10 cellular contexts compared by ENCODE assay signal in genomic region chr14:36105401-36105800, GRCh38.
DNase-seq lines count a peak whose midpoint lies in the region; ATAC-seq and TF ChIP-seq lines count a peak whose summit lies in the region.
"Had no signal": no experiment of that assay in that cellular context is flagged by ENCODE, and none has a peak within 500 bp of the region (broad histone marks: within the 10 kb centered on the region; RNA-seq: fewer than 3 reads in every experiment).

No MANE protein-coding gene starts in this region.

- H3K27me3 ChIP-seq in upper lobe of right lung = no peaks in the 10 kb centered on the region
- H3K27me3 ChIP-seq in right cardiac atrium (ENCODE audit: control insufficient read depth, insufficient read depth) = no peaks in the 10 kb centered on the region

- WGBS in right cardiac atrium = 4% methylated on average over 1 of the region's 1 CpG

- H3K27ac ChIP-seq in upper lobe of right lung = no peak overlapping the region
- H3K27ac ChIP-seq in right cardiac atrium (ENCODE audit: low read length) = no peak overlapping the region

- H3K36me3 ChIP-seq in upper lobe of right lung = no peaks in the 10 kb centered on the region

- peak; percentile 93 for ATAC-seq in upper lobe of right lung
- no peak for ATAC-seq in Right ventricle myocardium superior (ENCODE audit: poor library complexity)
- ATAC-seq in right cardiac atrium = no peak

- intact Hi-C loops in upper lobe of right lung (cut with DNase I) = no loop called here
- intact Hi-C loops in Right ventricle myocardium superior (cut with DNase I) = no loop called here
- intact Hi-C loops in right cardiac atrium (cut with DNase I) = no loop called here

- no peak for TF ChIP-seq CTCF in upper lobe of right lung (IDR thresholded peaks at IDR 0.05)

- H3K4me3 ChIP-seq in upper lobe of right lung (no peak overlapping the region), right cardiac atrium (ENCODE audit: low read length) (no peak overlapping the region)

- peak; percentile 26 for DNase-seq in NCI-H82 (lab: John Stamatoyannopoulos, UW)
- DNase-seq in NCI-H82 treated with DMSO at 0.1 percent for 48 hours (lab: John Stamatoyannopoulos, UW; ENCODE audit: unreplicated experiment) = no peak
- peak; percentile 78 for DNase-seq in NCI-H2107 (lab: John Stamatoyannopoulos, UW)
- DNase-seq in ecto neural progenitor cell (ENCODE audit: low spot score) = peak; percentile 55
- no peak for DNase-seq in upper lobe of right lung
- no peak for DNase-seq in Right ventricle myocardium superior
- no peak for DNase-seq in right cardiac atrium
- no peak for DNase-seq in superior temporal gyrus (ENCODE audit: extremely low spot score)
- DNase-seq: stimulated activated naive CD4-positive, alpha-beta T cell treated with Interleukin-2 at 50 U/mL for 16 hours; T1000 had no signal

- no peaks in the 10 kb centered on the region for H3K9me3 ChIP-seq in upper lobe of right lung
- H3K9me3 ChIP-seq in right cardiac atrium (ENCODE audit: control insufficient read depth, low read length) = no peaks in the 10 kb centered on the region

- no peaks in the 10 kb centered on the region for H3K4me1 ChIP-seq in upper lobe of right lung
- no peaks in the 10 kb centered on the region for H3K4me1 ChIP-seq in right cardiac atrium (ENCODE audit: control insufficient read depth, insufficient read depth, low read length)

Comparison
In these comparisons a context has a peak if more than half of its experiments do, and no peak if none do; other contexts are left out.
1. DNase-seq: peak in NCI-H82 (single experiment), NCI-H2107 (single experiment) and ecto neural progenitor cell (single experiment); none in NCI-H82 treated with DMSO at 0.1 percent for 48 hours (single experiment), upper lobe of right lung (single experiment), Right ventricle myocardium superior (single experiment), right cardiac atrium (0 of 3) and superior temporal gyrus (single experiment).